In the genomic region with DNA sequence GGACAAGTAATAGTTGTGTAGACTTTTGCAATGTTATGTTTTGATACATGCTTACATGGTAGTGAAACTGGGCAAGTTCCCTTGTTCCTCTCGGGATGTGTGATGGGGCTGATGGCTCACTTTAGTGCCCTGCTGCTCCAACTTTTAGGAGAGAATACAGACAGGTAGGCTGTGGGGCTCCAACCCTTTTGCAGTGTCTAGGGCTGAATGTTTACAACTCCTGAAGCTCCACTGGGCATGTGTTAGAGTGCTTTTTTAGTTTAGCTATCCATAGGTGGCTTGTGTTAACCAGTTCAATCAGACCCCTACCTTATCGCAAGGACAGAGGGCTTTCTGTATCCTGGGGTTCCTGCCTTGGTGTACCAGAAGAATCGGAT, we compare ENCODE assay signal across 21 cellular contexts. TPM values are rescaled to one million over a fixed set of nuclear protein-coding genes. Genes with fewer than 3 reads are reported as not detected.
DNase-seq lines count a peak whose midpoint lies in the region; ATAC-seq and TF ChIP-seq lines count a peak whose summit lies in the region.
"Had no signal": no experiment of that assay in that cellular context is flagged by ENCODE, and none has a peak within 500 bp of the region (broad histone marks: within the 10 kb centered on the region; RNA-seq: fewer than 3 reads in every experiment).

No MANE protein-coding gene starts in this region.

- intact Hi-C loops in activated CD4-positive, alpha-beta T cell treated with anti-CD3 and anti-CD28 coated beads, Interleukin-2, amount 10 ng/mL, durations not matched to agents 24 days and 14 days (cut with micrococcal nuclease) = loop anchor here (2.0 kb wide), 1 partner anchor 35 kb away; a partner anchor contains a TSS
- intact Hi-C loops in CD8-positive, alpha-beta T cell (cut with DNase I, micrococcal nuclease) = loop anchor here in 1 of 2 experiments (2.0 kb wide), 1 partner anchor 79 kb away; no protein-coding TSS in a partner anchor

- peak overlapping the region; percentile 5 for H3K4me3 ChIP-seq in CD8-positive, alpha-beta T cell (ENCODE audit: low read depth, low read length)
- H3K4me3 ChIP-seq: breast epithelium, neural progenitor cell, spleen had no signal

- H3K4me1 ChIP-seq in CD8-positive, alpha-beta T cell (ENCODE audit: insufficient read depth, low read length) = peaks cover 69% of the 10 kb centered on the region
- H3K4me1 ChIP-seq: breast epithelium, neural progenitor cell had no signal

- TF ChIP-seq CTCF in CD8-positive, alpha-beta T cell (IDR thresholded peaks at IDR 0.05) = no peak

- no peaks in the 10 kb centered on the region for H3K27me3 ChIP-seq in CD8-positive, alpha-beta T cell (ENCODE audit: insufficient read depth, low read length)
- H3K27me3 ChIP-seq: breast epithelium, neural progenitor cell, spleen had no signal

- CTCF ChIA-PET in CD8-positive, alpha-beta T cell (lab: Charles Lee) = interaction anchor here (3.8 to 20.8 kb wide), 3 partner anchors 13 to 92 kb away, joined by 28 to 306 read pairs (median 119); a partner anchor contains a TSS
- CTCF ChIA-PET in activated CD8-positive, alpha-beta T cell treated with anti-CD3 and anti-CD28 coated beads, Interleukin-2, amount 10 ng/mL, durations not matched to agents 7 days and 5 days (lab: Charles Lee) = interaction anchor here (0.7 to 8.9 kb wide), 5 partner anchors 15 to 147 kb away, joined by 3 to 267 read pairs (median 4); a partner anchor contains a TSS

- POLR2A ChIA-PET in CD8-positive, alpha-beta T cell (lab: Charles Lee) = interaction anchor here (1.1 to 5.2 kb wide), 3 partner anchors 52 to 96 kb away, joined by 3 to 59 read pairs (median 21); a partner anchor contains a TSS
- POLR2A ChIA-PET in activated CD8-positive, alpha-beta T cell treated with anti-CD3 and anti-CD28 coated beads, Interleukin-2, amount 10 ng/mL, durations not matched to agents 7 days and 5 days (lab: Charles Lee) = interaction anchor here (1.3 to 2.9 kb wide), 9 partner anchors 15 to 96 kb away, joined by 4 to 36 read pairs (median 8); a partner anchor contains a TSS

- H3K9me3 ChIP-seq in CD8-positive, alpha-beta T cell (ENCODE audit: low read length) = no peaks in the 10 kb centered on the region
- H3K9me3 ChIP-seq: breast epithelium, SK-N-SH had no signal

- peak overlapping the region; percentile 70 for H3K27ac ChIP-seq in CD8-positive, alpha-beta T cell (ENCODE audit: low read depth, low read length)
- H3K27ac ChIP-seq: breast epithelium, epithelial cell of prostate, neural progenitor cell had no signal

- no peak for DNase-seq in activated CD4-positive, alpha-beta T cell treated with anti-CD3 and anti-CD28 coated beads, Interleukin-2, amount 10 ng/mL, durations not matched to agents 24 days and 14 days
- no peak for DNase-seq in activated CD4-positive, alpha-beta T cell treated with anti-CD3 and anti-CD28 coated beads for 48 hours
- peak in 1 of 7 experiments; percentile 23 for DNase-seq in CD8-positive, alpha-beta T cell
- no peak for DNase-seq in activated CD8-positive, alpha-beta T cell treated with anti-CD3 and anti-CD28 coated beads, Interleukin-2, amount 10 ng/mL, durations not matched to agents 7 days and 5 days
- peak; percentile 35 for DNase-seq in islet precursor cell
- DNase-seq: C1 segment of cervical spinal cord, foreskin melanocyte, NCI-H1436, NCI-H2171 treated with DMSO at 0.1 percent for 48 hours, NCI-H774, SK-N-SH had no signal

- ATAC-seq in CD8-positive, alpha-beta T cell = no peak
- no peak for ATAC-seq in activated CD8-positive, alpha-beta T cell treated with anti-CD3 and anti-CD28 coated beads, Interleukin-2, amount 10 ng/mL, durations not matched to agents 7 days and 5 days
- ATAC-seq in GM19035 (IDR thresholded peaks at IDR 0.05; ENCODE audit: unreplicated experiment) (no peak), HG03342 (IDR thresholded peaks at IDR 0.05; ENCODE audit: unreplicated experiment) (no peak), GM21447 (IDR thresholded peaks at IDR 0.05; ENCODE audit: unreplicated experiment) (no peak)
- ATAC-seq: Panc1 had no signal

- peak overlapping the region; percentile 59 for H3K4me3 Mint-ChIP-seq in activated CD4-positive, alpha-beta T cell treated with anti-CD3 and anti-CD28 coated beads, Interleukin-2, amount 10 ng/mL, durations not matched to agents 24 days and 14 days
- H3K4me3 Mint-ChIP-seq in CD8-positive, alpha-beta T cell = peak overlapping the region; percentile 68
- H3K4me3 Mint-ChIP-seq in activated CD8-positive, alpha-beta T cell treated with anti-CD3 and anti-CD28 coated beads, Interleukin-2, amount 10 ng/mL, durations not matched to agents 7 days and 5 days = peak overlapping the region; percentile 13
- H3K4me3 Mint-ChIP-seq: mesothelial cell of epicardium, neural progenitor cell had no signal

- H3K36me3 ChIP-seq in CD8-positive, alpha-beta T cell (ENCODE audit: insufficient read depth, low read length) = no peaks in the 10 kb centered on the region
- H3K36me3 ChIP-seq: breast epithelium, neural progenitor cell, spleen had no signal

- no peaks in the 10 kb centered on the region for H3K27me3 Mint-ChIP-seq in activated CD4-positive, alpha-beta T cell treated with anti-CD3 and anti-CD28 coated beads, Interleukin-2, amount 10 ng/mL, durations not matched to agents 24 days and 14 days
- H3K27me3 Mint-ChIP-seq in CD8-positive, alpha-beta T cell (ENCODE audit: low read depth) = no peaks in the 10 kb centered on the region
- H3K27me3 Mint-ChIP-seq in activated CD8-positive, alpha-beta T cell treated with anti-CD3 and anti-CD28 coated beads, Interleukin-2, amount 10 ng/mL, durations not matched to agents 7 days and 5 days (ENCODE audit: low read depth) = no peaks in the 10 kb centered on the region

- H3K9me3 Mint-ChIP-seq in activated CD4-positive, alpha-beta T cell treated with anti-CD3 and anti-CD28 coated beads, Interleukin-2, amount 10 ng/mL, durations not matched to agents 24 days and 14 days = peaks cover 24% of the 10 kb centered on the region
- H3K9me3 Mint-ChIP-seq in CD8-positive, alpha-beta T cell = peaks cover 8% of the 10 kb centered on the region
- peaks cover 26% of the 10 kb centered on the region for H3K9me3 Mint-ChIP-seq in activated CD8-positive, alpha-beta T cell treated with anti-CD3 and anti-CD28 coated beads, Interleukin-2, amount 10 ng/mL, durations not matched to agents 7 days and 5 days (ENCODE audit: insufficient read depth)
- H3K9me3 Mint-ChIP-seq: neural progenitor cell had no signal

- peak overlapping the region; percentile 93 for H3K27ac Mint-ChIP-seq in activated CD4-positive, alpha-beta T cell treated with anti-CD3 and anti-CD28 coated beads, Interleukin-2, amount 10 ng/mL, durations not matched to agents 24 days and 14 days
- H3K27ac Mint-ChIP-seq in CD8-positive, alpha-beta T cell = peak overlapping the region; percentile 95
- peak overlapping the region; percentile 78 for H3K27ac Mint-ChIP-seq in activated CD8-positive, alpha-beta T cell treated with anti-CD3 and anti-CD28 coated beads, Interleukin-2, amount 10 ng/mL, durations not matched to agents 7 days and 5 days
- H3K27ac Mint-ChIP-seq: mesothelial cell of epicardium, neural progenitor cell had no signal

- H3K36me3 Mint-ChIP-seq in activated CD4-positive, alpha-beta T cell treated with anti-CD3 and anti-CD28 coated beads, Interleukin-2, amount 10 ng/mL, durations not matched to agents 24 days and 14 days (ENCODE audit: low read depth) = peaks cover 33% of the 10 kb centered on the region
- H3K36me3 Mint-ChIP-seq in CD8-positive, alpha-beta T cell = peaks cover 7% of the 10 kb centered on the region
- peaks cover 47% of the 10 kb centered on the region for H3K36me3 Mint-ChIP-seq in activated CD8-positive, alpha-beta T cell treated with anti-CD3 and anti-CD28 coated beads, Interleukin-2, amount 10 ng/mL, durations not matched to agents 7 days and 5 days (ENCODE audit: low read depth)
- H3K36me3 Mint-ChIP-seq: mesothelial cell of epicardium had no signal

- H3K4me1 Mint-ChIP-seq in activated CD4-positive, alpha-beta T cell treated with anti-CD3 and anti-CD28 coated beads, Interleukin-2, amount 10 ng/mL, durations not matched to agents 24 days and 14 days = peaks cover 43% of the 10 kb centered on the region
- peaks cover 60% of the 10 kb centered on the region for H3K4me1 Mint-ChIP-seq in CD8-positive, alpha-beta T cell (ENCODE audit: low read depth)
- peaks cover 55% of the 10 kb centered on the region for H3K4me1 Mint-ChIP-seq in activated CD8-positive, alpha-beta T cell treated with anti-CD3 and anti-CD28 coated beads, Interleukin-2, amount 10 ng/mL, durations not matched to agents 7 days and 5 days (ENCODE audit: low read depth)

RNA-seq across cellular contexts. Expression of a gene that starts 33.8 kb away (rescaled TPM):
- total RNA-seq in activated CD4-positive, alpha-beta T cell treated with anti-CD3 and anti-CD28 coated beads, Interleukin-2, amount 10 ng/mL, durations not matched to agents 24 days and 14 days = 33.1 and 36.2 TPM in 2 replicates
- 10 to 100 TPM; 41.7 to 45.6 TPM for total RNA-seq in CD8-positive, alpha-beta T cell
- 10 to 100 TPM; 51.0 to 52.8 TPM for total RNA-seq in activated CD8-positive, alpha-beta T cell treated with anti-CD3 and anti-CD28 coated beads, Interleukin-2, amount 10 ng/mL, durations not matched to agents 7 days and 5 days

RNA-seq across cellular contexts. Expression of a gene that starts 34.5 kb away (rescaled TPM):
- 81.3 and 83.8 TPM in 2 replicates for total RNA-seq in activated CD4-positive, alpha-beta T cell treated with anti-CD3 and anti-CD28 coated beads, Interleukin-2, amount 10 ng/mL, durations not matched to agents 24 days and 14 days
- total RNA-seq in CD8-positive, alpha-beta T cell = 10 to 100 TPM; 36.0 to 39.1 TPM
- total RNA-seq in activated CD8-positive, alpha-beta T cell treated with anti-CD3 and anti-CD28 coated beads, Interleukin-2, amount 10 ng/mL, durations not matched to agents 7 days and 5 days = 10 to 100 TPM; 36.9 to 38.1 TPM
- total RNA-seq: HT1080 had no signal

Comparison
In these comparisons a context has a peak if more than half of its experiments do, and no peak if none do; other contexts are left out.
1. H3K4me3 Mint-ChIP-seq: peak in every context shown above with its lines; median percentile 68 in CD8-positive, alpha-beta T cell; 59 in activated CD4-positive, alpha-beta T cell treated with anti-CD3 and anti-CD28 coated beads, Interleukin-2, amount 10 ng/mL, durations not matched to agents 24 days and 14 days; 13 in activated CD8-positive, alpha-beta T cell treated with anti-CD3 and anti-CD28 coated beads, Interleukin-2, amount 10 ng/mL, durations not matched to agents 7 days and 5 days.